Comparison of ENCODE assay signal across 1 cellular context in genomic region chr3:42613462-42613861, GRCh38.
TF ChIP-seq lines count a peak whose summit lies in the region.

No MANE protein-coding gene starts in this region.

TF ChIP-seq in GM23338, 12 proteins besides CTCF, POLR2A, EP300 and RAD21:
- TF ChIP-seq EZH2 (IDR thresholded peaks at IDR 0.05; ENCODE audit: low read depth, unreplicated experiment) (no peak), ZNF331 (CRISPR knock-in tag; IDR thresholded peaks at IDR 0.05; ENCODE audit: low read depth) (no peak)
- TF ChIP-seq, protein P1, sequence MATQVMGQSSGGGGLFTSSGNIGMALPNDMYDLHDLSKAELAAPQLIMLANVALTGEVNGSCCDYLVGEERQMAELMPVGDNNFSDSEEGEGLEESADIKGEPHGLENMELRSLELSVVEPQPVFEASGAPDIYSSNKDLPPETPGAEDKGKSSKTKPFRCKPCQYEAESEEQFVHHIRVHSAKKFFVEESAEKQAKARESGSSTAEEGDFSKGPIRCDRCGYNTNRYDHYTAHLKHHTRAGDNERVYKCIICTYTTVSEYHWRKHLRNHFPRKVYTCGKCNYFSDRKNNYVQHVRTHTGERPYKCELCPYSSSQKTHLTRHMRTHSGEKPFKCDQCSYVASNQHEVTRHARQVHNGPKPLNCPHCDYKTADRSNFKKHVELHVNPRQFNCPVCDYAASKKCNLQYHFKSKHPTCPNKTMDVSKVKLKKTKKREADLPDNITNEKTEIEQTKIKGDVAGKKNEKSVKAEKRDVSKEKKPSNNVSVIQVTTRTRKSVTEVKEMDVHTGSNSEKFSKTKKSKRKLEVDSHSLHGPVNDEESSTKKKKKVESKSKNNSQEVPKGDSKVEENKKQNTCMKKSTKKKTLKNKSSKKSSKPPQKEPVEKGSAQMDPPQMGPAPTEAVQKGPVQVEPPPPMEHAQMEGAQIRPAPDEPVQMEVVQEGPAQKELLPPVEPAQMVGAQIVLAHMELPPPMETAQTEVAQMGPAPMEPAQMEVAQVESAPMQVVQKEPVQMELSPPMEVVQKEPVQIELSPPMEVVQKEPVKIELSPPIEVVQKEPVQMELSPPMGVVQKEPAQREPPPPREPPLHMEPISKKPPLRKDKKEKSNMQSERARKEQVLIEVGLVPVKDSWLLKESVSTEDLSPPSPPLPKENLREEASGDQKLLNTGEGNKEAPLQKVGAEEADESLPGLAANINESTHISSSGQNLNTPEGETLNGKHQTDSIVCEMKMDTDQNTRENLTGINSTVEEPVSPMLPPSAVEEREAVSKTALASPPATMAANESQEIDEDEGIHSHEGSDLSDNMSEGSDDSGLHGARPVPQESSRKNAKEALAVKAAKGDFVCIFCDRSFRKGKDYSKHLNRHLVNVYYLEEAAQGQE (IDR thresholded peaks at IDR 0.05; ENCODE audit: unreplicated experiment) = no peak
